Comparison of ENCODE assay signal across 22 cellular contexts in the genomic region with DNA sequence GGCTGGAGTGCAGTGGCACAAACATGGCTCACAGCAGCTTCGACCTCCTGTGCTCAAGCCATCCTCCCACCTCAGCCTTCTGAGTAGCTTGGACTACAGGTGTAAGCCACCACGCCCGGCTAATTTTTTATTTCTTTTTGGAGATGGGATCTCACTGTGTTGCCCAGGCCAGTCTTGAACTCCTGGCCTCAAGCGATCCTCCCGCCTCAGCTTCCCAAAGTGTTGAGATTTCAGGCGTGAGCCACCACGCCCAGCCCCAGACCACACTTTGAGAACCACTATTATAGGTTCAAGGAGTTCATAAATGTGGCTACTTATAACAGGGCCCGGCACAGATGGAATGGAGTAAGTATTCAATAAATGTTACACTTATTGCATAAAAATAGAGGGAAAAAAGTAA. TPM values are rescaled to one million over a fixed set of nuclear protein-coding genes. Genes with fewer than 3 reads are reported as not detected.
DNase-seq lines count a peak whose midpoint lies in the region; ATAC-seq, FAIRE-seq and TF ChIP-seq lines count a peak whose summit lies in the region.
"Had no signal": no experiment of that assay in that cellular context is flagged by ENCODE, and none has a peak within 500 bp of the region (broad histone marks: within the 10 kb centered on the region; RNA-seq: fewer than 3 reads in every experiment).

No MANE protein-coding gene starts in this region.

- no peak overlapping the region for H3K27ac ChIP-seq in IMR-90 (ENCODE audit: insufficient read depth, low read length)
- no peak overlapping the region for H3K27ac ChIP-seq in K562 (ENCODE audit: extremely low read depth, low read depth, low read length)
- H3K27ac ChIP-seq in neutrophil = peak overlapping the region; percentile 5
- H3K27ac ChIP-seq: 22Rv1, C4-2B had no signal

- no peaks in the 10 kb centered on the region for H3K9me3 ChIP-seq in IMR-90 (ENCODE audit: control insufficient read depth, insufficient read depth, low read length)
- no peaks in the 10 kb centered on the region for H3K9me3 ChIP-seq in K562 (replicated peaks; ENCODE audit: control insufficient read depth, insufficient read depth, low read depth, low read length)
- no peaks in the 10 kb centered on the region for H3K9me3 ChIP-seq in neutrophil
- H3K9me3 ChIP-seq: A549 had no signal

- TF ChIP-seq CTCF in IMR-90 (conservative IDR thresholded peaks at IDR 0.05; ENCODE audit: low read depth, low read length) (no peak), K562 (IDR thresholded peaks at IDR 0.05 in 2 of 3, conservative IDR thresholded peaks at IDR 0.05 in 1 of 3; ENCODE audit: insufficient read depth in 2 of 3, low read depth in 1 of 3, low read length in 3 of 3) (no peak), neutrophil (IDR thresholded peaks at IDR 0.05) (no peak)

- H3K79me2 ChIP-seq in K562 (ENCODE audit: control insufficient read depth, insufficient read depth, low read length) = no peaks in the 10 kb centered on the region

- H3K18ac ChIP-seq in IMR-90 (ENCODE audit: low read depth, low read length) = no peak overlapping the region

- H3K4me3 Mint-ChIP-seq in activated T-cell treated with anti-CD3 and anti-CD28 coated beads, Interleukin-2, amount 50 U/mL, for 24 hours = no peak overlapping the region
- H3K4me3 Mint-ChIP-seq: CD8-positive, alpha-beta T cell; H9 had no signal

- H2BK20ac ChIP-seq in IMR-90 (ENCODE audit: low read depth, low read length) = no peak overlapping the region

- H3K79me1 ChIP-seq in IMR-90 (ENCODE audit: low read depth in 1 of 2, low read length in 2 of 2) = no peaks in the 10 kb centered on the region

- peak overlapping the region; percentile 28 for H3K27ac Mint-ChIP-seq in activated T-cell treated with anti-CD3 and anti-CD28 coated beads, Interleukin-2, amount 50 U/mL, for 24 hours

- no peak overlapping the region for H2BK15ac ChIP-seq in IMR-90 (ENCODE audit: low read depth, low read length)

- H3K36me3 ChIP-seq in IMR-90 (ENCODE audit: control insufficient read depth, insufficient read depth, low read length) (peaks cover 48% of the 10 kb centered on the region), K562 (ENCODE audit: control insufficient read depth, insufficient read depth, low read length) (peaks cover 58% of the 10 kb centered on the region), neutrophil (peaks cover 70% of the 10 kb centered on the region)

- TF ChIP-seq RAD21 in IMR-90 (IDR thresholded peaks at IDR 0.05; ENCODE audit: low read length) (no peak), K562 (CRISPR knock-in tag; conservative IDR thresholded peaks at IDR 0.05 in 1 of 2, IDR thresholded peaks at IDR 0.05 in 1 of 2) (no peak)

- no peaks in the 10 kb centered on the region; the same call in 1 of the 2 replicates for H4K20me1 ChIP-seq in IMR-90 (ENCODE audit: insufficient read depth, low read length)
- H4K20me1 ChIP-seq in K562 (replicated peaks; ENCODE audit: control insufficient read depth, insufficient read depth, low read length) = 0 out of 2 replicates have a peak, but pooled peaks cover 3% of the 10 kb centered on the region

- peaks cover 10% of the 10 kb centered on the region for H3K27me3 Mint-ChIP-seq in activated T-cell treated with anti-CD3 and anti-CD28 coated beads, Interleukin-2, amount 50 U/mL, for 24 hours

- H2AK5ac ChIP-seq in IMR-90 (ENCODE audit: low read depth, low read length) = no peak overlapping the region

- no peak overlapping the region for H3K56ac ChIP-seq in IMR-90 (ENCODE audit: extremely low read depth, insufficient read depth, low read length)

- H3K27me3 ChIP-seq in IMR-90 (ENCODE audit: control insufficient read depth, insufficient read depth, low read length) = no peaks in the 10 kb centered on the region; the same call in 1 of the 2 replicates
- H3K27me3 ChIP-seq in K562 (ENCODE audit: control insufficient read depth in 2 of 2, insufficient read depth in 2 of 2, low read length in 2 of 2) = 0 out of 5 replicates have a peak, but pooled peaks cover 0 to 2% of the 10 kb centered on the region in 2 experiments
- peaks cover 33% of the 10 kb centered on the region for H3K27me3 ChIP-seq in neutrophil

- intact Hi-C loops in IMR-90 (cut with micrococcal nuclease) (no loop called here), K562 (cut with micrococcal nuclease) (no loop called here)

- H2AK9ac ChIP-seq in IMR-90 (replicated peaks; ENCODE audit: low read depth, low read length, poor library complexity) = peak overlapping the region; percentile 16

- no peak overlapping the region for H2BK120ac ChIP-seq in IMR-90 (ENCODE audit: low read depth, low read length)

- ATAC-seq in IMR-90 (ENCODE audit: low read depth) = no peak
- ATAC-seq in K562 = no peak
- no peak for ATAC-seq in HG02610 (IDR thresholded peaks at IDR 0.05; ENCODE audit: unreplicated experiment)
- ATAC-seq: A549; CD8-positive, alpha-beta T cell had no signal

- no peak overlapping the region for H3K14ac ChIP-seq in IMR-90 (replicated peaks; ENCODE audit: low read depth, low read length)

- H3K9me3 Mint-ChIP-seq in activated T-cell treated with anti-CD3 and anti-CD28 coated beads, Interleukin-2, amount 50 U/mL, for 24 hours = no peaks in the 10 kb centered on the region
- H3K9me3 Mint-ChIP-seq: CD8-positive, alpha-beta T cell; H9 had no signal

- no peak overlapping the region for H3K9ac ChIP-seq in IMR-90 (ENCODE audit: low read depth, low read length)
- H3K9ac ChIP-seq in K562 (ENCODE audit: insufficient read depth in 1 of 2, low read depth in 2 of 2, low read length in 2 of 2) = no peak overlapping the region

- no peak for DNase-seq in activated T-cell treated with anti-CD3 and anti-CD28 coated beads, Interleukin-2, amount 50 U/mL, for 24 hours
- DNase-seq in activated T-cell treated with anti-CD3 and anti-CD28 coated beads, Interleukin-2, amount 50 U/mL, for 1 hour = no peak
- DNase-seq in IMR-90 = no peak
- no peak for DNase-seq in K562 (ENCODE audit: extremely low read depth in 1 of 4, low spot score in 3 of 4)
- no peak for DNase-seq in NCI-H510A (lab: John Stamatoyannopoulos, UW)
- DNase-seq in ureter (ENCODE audit: low spot score) = no peak
- DNase-seq: AML-193; Calu3; CD8-positive, alpha-beta T cell; DMS53; DND-41; EL; H9 had no signal

- no TSS peak for BruUV-seq in IMR-90 (replicated peaks; lab: Mats Ljungman, UMichigan)
- no TSS peak for BruUV-seq in K562 (replicated peaks; lab: Mats Ljungman, UMichigan)

- H3K9me1 ChIP-seq in IMR-90 (ENCODE audit: insufficient read depth, low read length) = no peaks in the 10 kb centered on the region
- no peaks in the 10 kb centered on the region for H3K9me1 ChIP-seq in K562 (ENCODE audit: control insufficient read depth, insufficient read depth, low read length)

- POLR2A ChIA-PET in IMR-90 (lab: Charles Lee; ENCODE audit: unreplicated experiment) = no interaction called here
- POLR2A ChIA-PET in K562 (lab: Yijun Ruan, JAX) = interaction anchor here (0.6 to 3.3 kb wide), 5 partner anchors 11 to 21 kb away, joined by 3 to 18 read pairs (median 4); no protein-coding TSS in a partner anchor

- no peak overlapping the region for H4K5ac ChIP-seq in IMR-90 (ENCODE audit: low read depth, low read length)

- TF ChIP-seq POLR2A in IMR-90 (IDR thresholded peaks at IDR 0.05; ENCODE audit: low read depth, low read length) (no peak), K562 (conservative IDR thresholded peaks at IDR 0.05) (no peak)

- in situ Hi-C loops in IMR-90 (cut with MboI; ENCODE audit: low sequenced_read_pairs) (no loop called here), K562 (cut with MboI) (no loop called here)

- no peak overlapping the region for H3K23ac ChIP-seq in IMR-90 (ENCODE audit: low read depth, low read length)

- no peak overlapping the region for H3K4me3 ChIP-seq in IMR-90 (ENCODE audit: insufficient read depth, low read depth, low read length)
- no peak overlapping the region for H3K4me3 ChIP-seq in K562
- H3K4me3 ChIP-seq in neutrophil (ENCODE audit: low read depth in 1 of 2, low read length in 1 of 2) = no peak overlapping the region
- H3K4me3 ChIP-seq: A549, GM12878 had no signal

- peaks cover 3% of the 10 kb centered on the region; the same call in 1 of the 2 replicates for H3K4me1 ChIP-seq in IMR-90 (ENCODE audit: control insufficient read depth, insufficient read depth, low read length)
- H3K4me1 ChIP-seq in K562 (replicated peaks in 1 of 2; ENCODE audit: control insufficient read depth in 2 of 2, insufficient read depth in 2 of 2, low read length in 2 of 2) = peaks cover 0 to 19% of the 10 kb centered on the region in 2 experiments; a peak in 4 of 5 replicates
- H3K4me1 ChIP-seq in neutrophil (ENCODE audit: control insufficient read depth in 1 of 2, insufficient read depth in 1 of 2, low read depth in 1 of 2, low read length in 1 of 2) = peaks cover 17% of the 10 kb centered on the region in 2 experiments

- TF ChIP-seq EP300 in K562 (IDR thresholded peaks at IDR 0.05; ENCODE audit: low read length) = no peak

- H2AFZ ChIP-seq in IMR-90 (replicated peaks; ENCODE audit: low read length, poor library complexity) = no peak overlapping the region
- no peak overlapping the region for H2AFZ ChIP-seq in K562 (ENCODE audit: low read depth, low read length)

- dilution Hi-C loops in IMR-90 (cut with HindIII; ENCODE audit: low sequenced_read_pairs, unreplicated experiment) = no loop called here

- H3K4me2 ChIP-seq in IMR-90 (ENCODE audit: low read depth, low read length) (no peak overlapping the region), K562 (ENCODE audit: insufficient read depth, low read length) (no peak overlapping the region)
- H3K4me2 ChIP-seq: A549 had no signal

- no peak for FAIRE-seq in K562 (lab: Jason Lieb, UNC)
- FAIRE-seq: GM12878, H1 had no signal

- peaks cover 62% of the 10 kb centered on the region for H3K36me3 Mint-ChIP-seq in activated T-cell treated with anti-CD3 and anti-CD28 coated beads, Interleukin-2, amount 50 U/mL, for 24 hours (ENCODE audit: low read depth)

- H2BK5ac ChIP-seq in IMR-90 (ENCODE audit: low read depth, low read length, poor library complexity, severe bottlenecking) = no peak overlapping the region

- CTCF ChIA-PET in IMR-90 (lab: Yijun Ruan, JAX) (no interaction called here), K562 (lab: Yijun Ruan, JAX; ENCODE audit: low intra/inter-chr PET ratio) (no interaction called here)

- no peak overlapping the region for H4K8ac ChIP-seq in IMR-90 (ENCODE audit: low read depth in 2 of 2, low read length in 2 of 2)

- peaks cover 10% of the 10 kb centered on the region for H3K4me1 Mint-ChIP-seq in activated T-cell treated with anti-CD3 and anti-CD28 coated beads, Interleukin-2, amount 50 U/mL, for 24 hours (ENCODE audit: low read depth)

- no peak overlapping the region for H3K4ac ChIP-seq in IMR-90 (ENCODE audit: low read depth, low read length)

- WGBS in IMR-90 (ENCODE audit: extremely low coverage in 2 of 2, insufficient read length in 1 of 2), 2 experiments = no CpG with 5 or more reads among the region's 8 CpGs
- 88% methylated on average over 8 of the region's 8 CpGs for WGBS in K562 (ENCODE audit: insufficient coverage, low coverage, missing lambda C conversion rate)

- no peak overlapping the region for H4K91ac ChIP-seq in IMR-90 (ENCODE audit: insufficient read depth, low read depth, low read length)

RNA-seq across cellular contexts. Expression of a gene that starts 3.3 kb away (rescaled TPM):
- total RNA-seq in IMR-90 (2012; rRNA removed) (2.0 and 2.2 TPM in 2 replicates), K562 (2014; rRNA removed) (0.91 and 1.6 TPM in 2 replicates), K562 (2014; rRNA removed; fragmentation: Illumina TruSeq; extraction: Trizol) (0.51 and 0.80 TPM in 2 replicates), K562 (2015; rRNA removed; fragmentation: Illumina TruSeq; extraction: Trizol) (0.91 and 1.2 TPM in 2 replicates), K562 (2021) (1.8 TPM in 2 replicates), ureter (9.8 TPM)
- polyA plus RNA-seq in IMR-90 (2012; rRNA removed) (9.6 and 10.6 TPM in 2 replicates), K562 (2011; rRNA removed) (2.5 and 4.2 TPM in 2 replicates), K562 (2014; fragmentation: Illumina TruSeq; extraction: Trizol) (0.79 and 1.0 TPM in 2 replicates), K562 (2014; fragmentation: Nextera tagmentation; extraction: Ambion mirVana) (under 1 TPM; 0.03 to 0.06 TPM), K562 (2014; rRNA removed) (1.2 and 2.1 TPM in 2 replicates)
- 5.9 and 7.9 TPM in 2 replicates for polyA plus RNA-seq in IMR-90 (2012; cell fraction: cytosol; rRNA removed)
- 11.5 and 12.8 TPM in 2 replicates for polyA plus RNA-seq in IMR-90 (2012; cell fraction: nucleus; rRNA removed; ENCODE audit: low replicate concordance)
- 6.3 and 14.6 TPM in 2 replicates for total RNA-seq in K562 (2011; cell fraction: chromatin; rRNA removed; ENCODE audit: low replicate concordance)
- total RNA-seq in K562 (2011; cell fraction: nucleolus; rRNA removed) = 7.7 and 7.9 TPM in 2 replicates
- total RNA-seq in K562 (2011; cell fraction: nucleoplasm; rRNA removed) = 8.3 and 13.4 TPM in 2 replicates
- polyA plus RNA-seq in K562 (2011; cell fraction: cytosol; rRNA removed) = 2.3 and 2.6 TPM in 2 replicates
- 9.1 and 10.0 TPM in 2 replicates for polyA plus RNA-seq in K562 (2011; cell fraction: nucleus; rRNA removed)
- 1.4 and 3.7 TPM in 2 replicates for polyA plus RNA-seq in K562 (2012)
- 1.1 and 2.6 TPM in 2 replicates for polyA minus RNA-seq in K562 (2011; rRNA and poly(A)+ RNA removed)
- 1.2 and 1.5 TPM in 2 replicates for polyA minus RNA-seq in K562 (2011; cell fraction: cytosol; rRNA and poly(A)+ RNA removed)
- 1.6 and 2.2 TPM in 2 replicates for polyA minus RNA-seq in K562 (2011; cell fraction: nucleus; rRNA and poly(A)+ RNA removed)

RNA-seq across cellular contexts. Expression of a gene that starts 14.5 kb away (rescaled TPM):
- total RNA-seq in IMR-90 (2012; rRNA removed) (not detected in 2 replicates), K562 (2014; rRNA removed) (not detected in 2 replicates), K562 (2014; rRNA removed; fragmentation: Illumina TruSeq; extraction: Trizol) (not detected in 2 replicates), K562 (2015; rRNA removed; fragmentation: Illumina TruSeq; extraction: Trizol) (0.15 TPM in 1 of 2 replicates, not detected in the other), K562 (2021) (0.20 and 0.36 TPM in 2 replicates), ureter (0.73 TPM)
- polyA plus RNA-seq in IMR-90 (2012; rRNA removed) (not detected in 2 replicates), K562 (2011; rRNA removed) (0.10 and 0.11 TPM in 2 replicates), K562 (2014; fragmentation: Illumina TruSeq; extraction: Trizol) (not detected in 2 replicates), K562 (2014; fragmentation: Nextera tagmentation; extraction: Ambion mirVana) (not detected), K562 (2014; rRNA removed) (not detected in 2 replicates)
- polyA plus RNA-seq in IMR-90 (2012; cell fraction: cytosol; rRNA removed) = not detected in 2 replicates
- 0.08 TPM in 1 of 2 replicates, not detected in the other for polyA plus RNA-seq in IMR-90 (2012; cell fraction: nucleus; rRNA removed; ENCODE audit: low replicate concordance)
- 0.30 and 0.74 TPM in 2 replicates for total RNA-seq in K562 (2011; cell fraction: chromatin; rRNA removed; ENCODE audit: low replicate concordance)
- total RNA-seq in K562 (2011; cell fraction: nucleolus; rRNA removed) = 0.26 and 0.67 TPM in 2 replicates
- total RNA-seq in K562 (2011; cell fraction: nucleoplasm; rRNA removed) = 0.59 and 0.99 TPM in 2 replicates
- 0.09 and 0.12 TPM in 2 replicates for polyA plus RNA-seq in K562 (2011; cell fraction: cytosol; rRNA removed)
- polyA plus RNA-seq in K562 (2011; cell fraction: nucleus; rRNA removed) = 0.63 and 1.3 TPM in 2 replicates
- polyA plus RNA-seq in K562 (2012) = 0.10 and 1.7 TPM in 2 replicates
- not detected in 2 replicates for polyA minus RNA-seq in K562 (2011; rRNA and poly(A)+ RNA removed)
- not detected in 2 replicates for polyA minus RNA-seq in K562 (2011; cell fraction: cytosol; rRNA and poly(A)+ RNA removed)
- polyA minus RNA-seq in K562 (2011; cell fraction: nucleus; rRNA and poly(A)+ RNA removed) = 0.27 and 0.56 TPM in 2 replicates
- total RNA-seq: CD8-positive, alpha-beta T cell; G401 had no signal
- polyA plus RNA-seq: BJ had no signal

RNA-seq across cellular contexts. Expression of a gene that starts 26.9 kb away (rescaled TPM):
- total RNA-seq in IMR-90 (2012; rRNA removed) = 11.1 and 11.4 TPM in 2 replicates
- 63.0 and 65.2 TPM in 2 replicates for polyA plus RNA-seq in IMR-90 (2012; rRNA removed)
- polyA plus RNA-seq in IMR-90 (2012; cell fraction: cytosol; rRNA removed) = 50.3 and 62.6 TPM in 2 replicates
- 115 and 162 TPM in 2 replicates for polyA plus RNA-seq in IMR-90 (2012; cell fraction: nucleus; rRNA removed; ENCODE audit: low replicate concordance)
- 167 and 288 TPM in 2 replicates for total RNA-seq in K562 (2011; cell fraction: chromatin; rRNA removed; ENCODE audit: low replicate concordance)
- total RNA-seq in K562 (2011; cell fraction: nucleolus; rRNA removed) = 130 and 133 TPM in 2 replicates
- 132 and 192 TPM in 2 replicates for total RNA-seq in K562 (2011; cell fraction: nucleoplasm; rRNA removed)
- total RNA-seq in K562 (2014; rRNA removed) = 41.8 and 47.0 TPM in 2 replicates
- total RNA-seq in K562 (2014; rRNA removed; fragmentation: Illumina TruSeq; extraction: Trizol) = 13.9 and 16.4 TPM in 2 replicates
- total RNA-seq in K562 (2015; rRNA removed; fragmentation: Illumina TruSeq; extraction: Trizol) = 19.4 and 20.5 TPM in 2 replicates
- total RNA-seq in K562 (2021) = 58.7 and 62.5 TPM in 2 replicates
- 39.4 and 54.3 TPM in 2 replicates for polyA plus RNA-seq in K562 (2011; rRNA removed)
- polyA plus RNA-seq in K562 (2011; cell fraction: cytosol; rRNA removed) = 51.1 and 57.8 TPM in 2 replicates
- 131 and 183 TPM in 2 replicates for polyA plus RNA-seq in K562 (2011; cell fraction: nucleus; rRNA removed)
- 35.7 and 68.6 TPM in 2 replicates for polyA plus RNA-seq in K562 (2012)
- polyA plus RNA-seq in K562 (2014; fragmentation: Illumina TruSeq; extraction: Trizol) = 38.5 and 54.1 TPM in 2 replicates
- polyA plus RNA-seq in K562 (2014; fragmentation: Nextera tagmentation; extraction: Ambion mirVana) = 1 to 10 TPM; 1.4 to 1.7 TPM
- 61.7 and 63.8 TPM in 2 replicates for polyA plus RNA-seq in K562 (2014; rRNA removed)
- polyA minus RNA-seq in K562 (2011; rRNA and poly(A)+ RNA removed) = 41.4 and 44.4 TPM in 2 replicates
- 39.7 and 39.8 TPM in 2 replicates for polyA minus RNA-seq in K562 (2011; cell fraction: cytosol; rRNA and poly(A)+ RNA removed)
- polyA minus RNA-seq in K562 (2011; cell fraction: nucleus; rRNA and poly(A)+ RNA removed) = 31.2 and 45.4 TPM in 2 replicates
- 71.3 TPM for total RNA-seq in ureter
